20 cellular contexts compared by ENCODE assay signal in the genomic region with DNA sequence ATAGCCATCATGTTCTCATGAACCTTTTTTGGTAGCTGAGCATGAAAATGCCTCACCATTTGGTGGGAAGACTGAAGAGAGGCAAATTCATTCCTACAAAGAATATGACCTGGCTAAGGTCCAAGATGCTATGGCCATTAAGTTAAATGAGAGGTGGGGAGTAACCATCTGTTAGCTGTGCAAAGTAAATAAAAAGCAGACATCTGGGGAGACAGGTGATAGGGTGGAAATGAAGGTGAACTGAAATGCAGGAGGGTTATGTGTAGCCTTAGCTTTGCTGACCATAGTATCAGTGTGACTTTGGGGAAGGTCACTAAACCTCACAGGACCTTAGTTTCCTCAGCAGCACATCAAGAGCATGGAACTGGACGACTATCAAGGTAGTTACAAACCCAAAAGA.
A peak's percentile ranks its signal among the peaks of the same experiment; 100 is the strongest.
DNase-seq lines count a peak whose midpoint lies in the region; ATAC-seq lines count a peak whose summit lies in the region.
"Had no signal": no experiment of that assay in that cellular context is flagged by ENCODE, and none has a peak within 500 bp of the region (broad histone marks: within the 10 kb centered on the region; RNA-seq: fewer than 3 reads in every experiment).

No MANE protein-coding gene starts in this region.

- DNase-seq in COLO668 (lab: John Stamatoyannopoulos, UW; ENCODE audit: unreplicated experiment), result peak; percentile 19
- peak; percentile 58 for DNase-seq in DMS153 treated with DMSO at 0.1 percent for 48 hours (lab: John Stamatoyannopoulos, UW; ENCODE audit: unreplicated experiment)
- DNase-seq in NCI-H1694 treated with DMSO at 0.1 percent for 48 hours (lab: John Stamatoyannopoulos, UW), result peak; percentile 55
- peak; percentile 81 to 96 for DNase-seq in NCI-H524 (lab: John Stamatoyannopoulos, UW)
- DNase-seq in NCI-H146 (lab: John Stamatoyannopoulos, UW), result no peak
- DNase-seq in HuH-7 (ENCODE audit: low spot score), result no peak
- DNase-seq: activated CD4-positive, alpha-beta T cell treated with anti-CD3 and anti-CD28 coated beads, Interleukin-2, amount 10 ng/mL, durations not matched to agents 24 days and 14 days; activated naive CD4-positive, alpha-beta T cell; activated T-cell treated with anti-CD3 and anti-CD28 coated beads, Interleukin-2, amount 50 U/mL, for 4 hours; KG1; MG63; right cardiac atrium; SIG-M5; spleen; T-helper 9 cell; upper lobe of right lung had no signal

- ATAC-seq in GM21390 (IDR thresholded peaks at IDR 0.05; ENCODE audit: unreplicated experiment) (no peak), HG03025 (IDR thresholded peaks at IDR 0.05; ENCODE audit: low FRiP score, unreplicated experiment) (no peak)
- ATAC-seq: activated T-cell treated with anti-CD3 and anti-CD28 coated beads, Interleukin-2, amount 50 U/mL, for 4 hours; GM23338; right cardiac atrium; stimulated activated memory B cell treated with anti-CD40 and anti-IgM and Interleukin-4, amounts not matched to agents 10 μg/mL and 1 μg/mL and 100 μg/mL, for 72 hours; upper lobe of right lung had no signal

Comparison
In these comparisons a context has a peak if more than half of its experiments do, and no peak if none do; other contexts are left out.
1. DNase-seq: peak in COLO668 (single experiment), DMS153 treated with DMSO at 0.1 percent for 48 hours (single experiment), NCI-H1694 treated with DMSO at 0.1 percent for 48 hours (single experiment) and NCI-H524 (2 of 2); none in NCI-H146 (single experiment) and HuH-7 (single experiment).